ENCODE assay signal across 17 cellular contexts in the genomic region with DNA sequence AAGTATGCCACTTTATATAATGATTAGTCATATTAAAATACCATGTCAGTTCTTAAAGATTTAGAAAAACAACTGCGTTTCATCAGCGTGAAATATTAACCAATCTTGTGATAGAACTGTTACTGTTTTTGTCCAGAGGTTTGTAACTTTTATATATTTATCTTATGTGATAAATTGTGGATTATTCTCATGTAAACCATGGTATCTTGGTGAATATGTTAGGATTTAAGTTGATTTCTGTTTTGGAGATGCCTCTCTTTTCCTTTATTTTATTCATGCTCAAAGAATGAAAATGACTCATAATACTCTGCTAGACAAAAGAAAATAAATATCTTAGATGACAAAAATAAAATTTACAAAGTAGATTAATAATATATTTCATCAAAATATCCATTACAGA.
"Had no signal": no experiment of that assay in that cellular context is flagged by ENCODE, and none has a peak within 500 bp of the region (broad histone marks: within the 10 kb centered on the region; RNA-seq: fewer than 3 reads in every experiment).

No MANE protein-coding gene starts in this region.

- H3K4me3 ChIP-seq: ascending aorta, sigmoid colon, upper lobe of left lung had no signal

- DNase-seq: activated CD4-positive, alpha-beta memory T cell treated with anti-CD3 and anti-CD28 coated beads, Interleukin-2, amount 10 ng/mL, durations not matched to agents 7 days and 5 days; activated CD4-positive, alpha-beta T cell treated with anti-CD3 and anti-CD28 coated beads for 36 hours; activated CD8-positive, alpha-beta memory T cell treated with anti-CD3 and anti-CD28 coated beads, Interleukin-2, amount 50 U/mL, for 4 hours; activated naive CD8-positive, alpha-beta T cell treated with anti-CD3 and anti-CD28 coated beads, Interleukin-2, amount 10 ng/mL, durations not matched to agents 7 days and 5 days; activated T-cell treated with anti-CD3 and anti-CD28 coated beads, Interleukin-2, amount 50 U/mL, for 72 hours; cortex of kidney; effector CD8-positive, alpha-beta T cell; mammary epithelial cell; occipital lobe; sigmoid colon; stimulated activated CD4-positive, alpha-beta T cell treated with anti-CD3 and anti-CD28 coated beads, Interleukin-4, amount 100 ng/mL, for 1 hour; stimulated activated CD8-positive, alpha-beta memory T cell treated with anti-CD3 and anti-CD28 coated beads, Interleukin-4, amount 100 ng/mL, for 48 hours; T-helper 1 cell; upper lobe of left lung; WERI-Rb-1 had no signal

- H3K27me3 ChIP-seq: ascending aorta, sigmoid colon, upper lobe of left lung had no signal

- ATAC-seq: activated CD4-positive, alpha-beta T cell treated with anti-CD3 and anti-CD28 coated beads for 36 hours; activated T-cell treated with anti-CD3 and anti-CD28 coated beads, Interleukin-2, amount 50 U/mL, for 72 hours; natural killer cell treated with Interleukin-12 subunit alpha and Interleukin-12 subunit beta and Interleukin-15 and Interleukin-18, amount 100 ng/mL, for 72 hours had no signal

- H3K9me3 ChIP-seq: ascending aorta, sigmoid colon, upper lobe of left lung had no signal

- H3K27ac ChIP-seq: ascending aorta, sigmoid colon, upper lobe of left lung, WERI-Rb-1 had no signal

- H3K36me3 ChIP-seq: ascending aorta, sigmoid colon, WERI-Rb-1 had no signal

- H3K4me1 ChIP-seq: ascending aorta, sigmoid colon, upper lobe of left lung had no signal
